Comparison of ENCODE assay signal across 2 cellular contexts in genomic region chr7:3730271-3730670, GRCh38.
TF ChIP-seq lines count a peak whose summit lies in the region.

No MANE protein-coding gene starts in this region.

TF ChIP-seq in SK-N-SH treated with all-trans-retinoic acid at 6 μM for 48 hours, 23 proteins besides CTCF, POLR2A, EP300 and RAD21 (continued from another document):
- TF ChIP-seq CREB5 (CRISPR knock-in tag; IDR thresholded peaks at IDR 0.05; ENCODE audit: low read depth): peak; percentile 40; the same call in 1 of the 2 replicates
- no peak for TF ChIP-seq SNAI2 (CRISPR knock-in tag; IDR thresholded peaks at IDR 0.05)
- no peak for TF ChIP-seq ARNTL (CRISPR knock-in tag; IDR thresholded peaks at IDR 0.05; ENCODE audit: borderline replicate concordance, low read depth)

TF ChIP-seq in SK-N-SH, 30 proteins besides CTCF, POLR2A, EP300 and RAD21 (continued from another document):
- TF ChIP-seq USF1 (IDR thresholded peaks at IDR 0.05; ENCODE audit: borderline replicate concordance, low read depth): no peak
- TF ChIP-seq, protein P1, sequence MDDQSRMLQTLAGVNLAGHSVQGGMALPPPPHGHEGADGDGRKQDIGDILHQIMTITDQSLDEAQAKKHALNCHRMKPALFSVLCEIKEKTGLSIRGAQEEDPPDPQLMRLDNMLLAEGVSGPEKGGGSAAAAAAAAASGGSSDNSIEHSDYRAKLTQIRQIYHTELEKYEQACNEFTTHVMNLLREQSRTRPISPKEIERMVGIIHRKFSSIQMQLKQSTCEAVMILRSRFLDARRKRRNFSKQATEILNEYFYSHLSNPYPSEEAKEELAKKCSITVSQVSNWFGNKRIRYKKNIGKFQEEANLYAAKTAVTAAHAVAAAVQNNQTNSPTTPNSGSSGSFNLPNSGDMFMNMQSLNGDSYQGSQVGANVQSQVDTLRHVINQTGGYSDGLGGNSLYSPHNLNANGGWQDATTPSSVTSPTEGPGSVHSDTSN (IDR thresholded peaks at IDR 0.05): no peak
- no peak for TF ChIP-seq NFIC (IDR thresholded peaks at IDR 0.05; ENCODE audit: borderline replicate concordance)
- no peak for TF ChIP-seq FOSL2 (IDR thresholded peaks at IDR 0.05; ENCODE audit: borderline replicate concordance, low read depth)
- no peak for TF ChIP-seq EZH2phosphoT487 (IDR thresholded peaks at IDR 0.05; ENCODE audit: borderline replicate concordance, low read depth)
